Comparison of ENCODE assay signal across 8 cellular contexts in the genomic region with DNA sequence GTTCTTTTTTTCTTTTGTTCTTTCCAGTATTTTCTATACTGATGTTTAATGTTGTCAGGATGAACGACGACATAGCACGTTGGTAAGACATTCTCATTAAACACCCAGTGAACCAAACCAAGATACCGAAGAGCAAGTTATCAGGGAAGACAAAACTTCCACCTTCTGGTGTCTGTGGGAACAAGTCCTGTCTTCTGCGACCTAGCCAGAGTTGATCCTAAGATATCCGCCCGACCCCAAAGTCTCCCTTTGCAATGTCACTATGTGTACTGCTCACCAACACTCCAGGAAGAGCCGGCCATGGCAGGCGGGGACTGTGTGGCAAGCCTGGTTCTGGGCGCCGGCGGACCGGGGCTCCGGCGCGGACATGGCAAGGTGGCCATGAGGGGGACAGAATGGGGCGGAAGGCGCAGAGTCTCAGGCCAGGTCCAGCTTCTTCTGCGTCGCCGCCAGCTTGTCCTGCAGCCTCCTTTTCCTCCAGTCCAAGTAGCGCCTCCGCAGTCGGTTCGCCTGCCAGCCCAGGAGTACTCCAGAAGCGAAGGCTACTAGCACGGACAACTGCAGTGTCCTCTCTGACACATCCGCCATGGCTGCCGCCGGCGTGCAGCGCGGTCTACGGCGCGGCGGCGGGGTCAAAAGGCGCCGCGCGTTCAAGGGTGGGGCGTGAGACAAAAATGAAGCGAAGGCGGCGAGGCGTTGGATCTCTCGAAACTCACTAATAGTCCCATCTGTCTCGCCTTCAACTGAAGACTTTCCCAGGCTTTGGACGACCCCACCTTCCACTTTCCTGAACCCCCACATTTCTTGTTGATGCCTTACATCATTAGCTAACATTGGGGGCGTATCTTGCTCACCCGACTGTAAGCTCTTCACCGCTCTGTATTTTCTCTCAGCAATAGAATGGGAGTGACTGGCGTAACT. TPM values are rescaled to one million over a fixed set of nuclear protein-coding genes. Genes with fewer than 3 reads are reported as not detected.
A peak's percentile ranks its signal among the peaks of the same experiment; 100 is the strongest.
DNase-seq lines count a peak whose midpoint lies in the region; ATAC-seq, FAIRE-seq and TF ChIP-seq lines count a peak whose summit lies in the region.

Gene MTLN, minus strand, starts transcription at position 610 of the 921 bp plus-strand sequence. Its CDS starts 22 bp downstream, at position 588.

- POLR2A ChIA-PET in Caco-2 (lab: Charles Lee) (interaction anchor here (0.7 kb wide), 1 partner anchor 1762 kb away, joined by 4 read pairs; no protein-coding TSS in a partner anchor), endothelial cell of umbilical vein (lab: Charles Lee) (no interaction called here)

- H3K36me3 ChIP-seq in Caco-2 (ENCODE audit: control insufficient read depth, insufficient read depth, low read length) (no peaks in the 10 kb centered on the region), OCI-LY1 (ENCODE audit: insufficient read depth, low read length) (peaks cover 16% of the 10 kb centered on the region), endothelial cell of umbilical vein (ENCODE audit: control insufficient read depth in 2 of 2, extremely low read depth in 1 of 2, insufficient read depth in 2 of 2, low read length in 2 of 2) (peaks cover 2 to 7% of the 10 kb centered on the region in 2 experiments)

- DNase-seq in Caco-2 (peak; percentile 69 to 81), HT-29 (ENCODE audit: low spot score) (peak; percentile 76), activated T-cell treated with anti-CD3 and anti-CD28 coated beads for 24 hours (ENCODE audit: low read depth) (peak; percentile 39), endothelial cell of umbilical vein (ENCODE audit: low read depth, low spot score) (peak; percentile 85)
- peak; percentile 47 for DNase-seq in stimulated activated CD8-positive, alpha-beta memory T cell treated with anti-CD3 and anti-CD28 coated beads, Interleukin-4, amount 100 ng/mL, for 24 hours (ENCODE audit: low read depth)

- H4K20me1 ChIP-seq in OCI-LY1 (ENCODE audit: insufficient read depth, low read length) (no peaks in the 10 kb centered on the region), endothelial cell of umbilical vein (replicated peaks; ENCODE audit: control insufficient read depth, extremely low read depth, insufficient read depth, low read length) (no peaks in the 10 kb centered on the region)

- H3F3A ChIP-seq in OCI-LY1 (ENCODE audit: insufficient read depth, low read length), result no peaks in the 10 kb centered on the region

- peak; percentile 74 for ATAC-seq in GM21360 (IDR thresholded peaks at IDR 0.05; ENCODE audit: unreplicated experiment)

- no peaks in the 10 kb centered on the region for H3K9me2 ChIP-seq in OCI-LY1 (ENCODE audit: low read depth, low read length)

- peak within 1 kb of the TSS; percentile 97 for H3K4me2 ChIP-seq in OCI-LY1 (ENCODE audit: low read length)
- peak within 1 kb of the TSS; percentile 85 for H3K4me2 ChIP-seq in endothelial cell of umbilical vein (ENCODE audit: insufficient read depth, low read length)

- intact Hi-C loops in Caco-2 (cut with micrococcal nuclease; ENCODE audit: unreplicated experiment) (no loop called here), endothelial cell of umbilical vein (cut with micrococcal nuclease) (no loop called here)

- BruUV-seq in Caco-2 (replicated peaks; lab: Mats Ljungman, UMichigan), result TSS peak; percentile 87
- BruUV-seq in endothelial cell of umbilical vein (replicated peaks; lab: Mats Ljungman, UMichigan), result TSS peak; percentile 81

- H3K27ac ChIP-seq in OCI-LY1 (ENCODE audit: low read depth, low read length, poor library complexity, severe bottlenecking), result peak within 1 kb of the TSS; percentile 7
- peak within 1 kb of the TSS; percentile 19 for H3K27ac ChIP-seq in endothelial cell of umbilical vein (ENCODE audit: insufficient read depth, low read depth, low read length)

- H3K27me3 ChIP-seq in Caco-2 (replicated peaks; ENCODE audit: control insufficient read depth, insufficient read depth, low read length) (no peaks in the 10 kb centered on the region), OCI-LY1 (ENCODE audit: insufficient read depth, low read length) (peaks cover 3% of the 10 kb centered on the region; the same call in 1 of the 2 replicates), endothelial cell of umbilical vein (ENCODE audit: control insufficient read depth in 2 of 2, insufficient read depth in 2 of 2, low read length in 2 of 2) (peaks cover 22 to 27% of the 10 kb centered on the region in 2 experiments), mononuclear cell (ENCODE audit: insufficient read depth, low read length) (peaks cover 29% of the 10 kb centered on the region)

- H3K27me3 Mint-ChIP-seq in Caco-2 (ENCODE audit: insufficient read depth, unreplicated experiment), result no peaks in the 10 kb centered on the region

- H3K4me1 Mint-ChIP-seq in Caco-2 (ENCODE audit: low read depth, unreplicated experiment), result no peaks in the 10 kb centered on the region

- H3K9me1 ChIP-seq in endothelial cell of umbilical vein (replicated peaks; ENCODE audit: control insufficient read depth, extremely low read depth, insufficient read depth, low read length), result no peaks in the 10 kb centered on the region

- peaks cover 7% of the 10 kb centered on the region for H3K36me3 Mint-ChIP-seq in Caco-2 (ENCODE audit: insufficient read depth, unreplicated experiment)

- peak within 1 kb of the TSS; percentile 90 for H3K4me3 Mint-ChIP-seq in Caco-2 (ENCODE audit: unreplicated experiment)

- H3K79me2 ChIP-seq in OCI-LY1 (ENCODE audit: insufficient read depth, low read length) (0 out of 2 replicates have a peak, but pooled peaks cover 6% of the 10 kb centered on the region), endothelial cell of umbilical vein (ENCODE audit: control insufficient read depth, insufficient read depth, low read length) (peaks cover 11% of the 10 kb centered on the region)

- peak within 1 kb of the TSS; percentile 93 for H3K27ac Mint-ChIP-seq in Caco-2 (ENCODE audit: unreplicated experiment)

- H2AFZ ChIP-seq in OCI-LY1 (ENCODE audit: low read length) (peak within 1 kb of the TSS; percentile 87), endothelial cell of umbilical vein (ENCODE audit: low read depth, low read length) (peak within 1 kb of the TSS; percentile 88)

- CTCF ChIA-PET in Caco-2 (lab: Charles Lee) (no interaction called here), endothelial cell of umbilical vein (lab: Charles Lee) (no interaction called here)

- H3K9me3 Mint-ChIP-seq in Caco-2 (ENCODE audit: unreplicated experiment), result peaks cover 11% of the 10 kb centered on the region

- H3K4me3 ChIP-seq in Caco-2 (ENCODE audit: low read depth, low read length) (peak within 1 kb of the TSS; percentile 52), OCI-LY1 (ENCODE audit: low read depth, low read length, poor library complexity, severe bottlenecking) (peak within 1 kb of the TSS; percentile 98), endothelial cell of umbilical vein (replicated peaks in 1 of 3; ENCODE audit: insufficient read depth in 1 of 3, low read depth in 1 of 3, low read length in 3 of 3) (peak within 1 kb of the TSS; percentile 63 to 80 (median 80)), mononuclear cell (ENCODE audit: low read length) (peak within 1 kb of the TSS; percentile 85)

- H3K9me3 ChIP-seq in Caco-2, result peaks cover 9% of the 10 kb centered on the region; the same call in 1 of the 2 replicates
- H3K9me3 ChIP-seq in OCI-LY1 (ENCODE audit: low read length), result no peaks in the 10 kb centered on the region
- H3K9me3 ChIP-seq in endothelial cell of umbilical vein (replicated peaks; ENCODE audit: control insufficient read depth, insufficient read depth, low read length), result no peaks in the 10 kb centered on the region
- no peaks in the 10 kb centered on the region for H3K9me3 ChIP-seq in mononuclear cell (ENCODE audit: low read depth, low read length)

- H3K9ac ChIP-seq in OCI-LY1 (ENCODE audit: low read length) (peak within 1 kb of the TSS; percentile 96), endothelial cell of umbilical vein (replicated peaks; ENCODE audit: extremely low read depth, insufficient read depth, low read length) (peak within 1 kb of the TSS; percentile 66)

- TF ChIP-seq CTCF in Caco-2 (IDR thresholded peaks at IDR 0.05; ENCODE audit: insufficient read depth in 1 of 2, low read depth in 1 of 2, low read length in 1 of 2, severe bottlenecking in 1 of 2, unreplicated experiment in 1 of 2), result no peak
- TF ChIP-seq CTCF in OCI-LY1 (IDR thresholded peaks at IDR 0.05; ENCODE audit: low read length), result no peak
- no peak for TF ChIP-seq CTCF in endothelial cell of umbilical vein (IDR thresholded peaks at IDR 0.05; ENCODE audit: extremely low read depth in 1 of 2, insufficient read depth in 1 of 2, low read depth in 1 of 2, low read length in 2 of 2)

- dilution Hi-C loops in endothelial cell of umbilical vein (cut with MboI; ENCODE audit: extremely low pct_ligation_motif_present, low sequenced_read_pairs), result no loop called here

- peak; percentile 78 for FAIRE-seq in endothelial cell of umbilical vein (lab: Jason Lieb, UNC)

- peak; percentile 89 for TF ChIP-seq POLR2A in endothelial cell of umbilical vein (IDR thresholded peaks at IDR 0.05; ENCODE audit: low read depth, low read length)

- peaks cover 6% of the 10 kb centered on the region; the same call in 1 of the 2 replicates for H3K4me1 ChIP-seq in Caco-2
- H3K4me1 ChIP-seq in OCI-LY1 (ENCODE audit: insufficient read depth, low read length, severe bottlenecking), result peaks cover 8% of the 10 kb centered on the region
- H3K4me1 ChIP-seq in endothelial cell of umbilical vein (ENCODE audit: control insufficient read depth, extremely low read depth, insufficient read depth, low read length), result peaks cover 6% of the 10 kb centered on the region
- peaks cover 13% of the 10 kb centered on the region for H3K4me1 ChIP-seq in mononuclear cell (ENCODE audit: insufficient read depth, low read length)

TF ChIP-seq in endothelial cell of umbilical vein, 7 proteins besides CTCF, POLR2A, EP300 and RAD21 (continues in another document):
- TF ChIP-seq FOS (IDR thresholded peaks at IDR 0.05; ENCODE audit: borderline replicate concordance, insufficient read depth, low read length) (no peak), MYC (IDR thresholded peaks at IDR 0.05; ENCODE audit: low read depth, low read length) (peak; percentile 69)
- TF ChIP-seq, protein P1, sequence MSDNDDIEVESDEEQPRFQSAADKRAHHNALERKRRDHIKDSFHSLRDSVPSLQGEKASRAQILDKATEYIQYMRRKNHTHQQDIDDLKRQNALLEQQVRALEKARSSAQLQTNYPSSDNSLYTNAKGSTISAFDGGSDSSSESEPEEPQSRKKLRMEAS (IDR thresholded peaks at IDR 0.05; ENCODE audit: insufficient read depth, insufficient read length), result peak; percentile 31

RNA-seq across cellular contexts. Expression of gene MTLN, which starts in this region (rescaled TPM):
- total RNA-seq in Caco-2 (2022) (48.7 and 50.7 TPM in 2 replicates), endothelial cell of umbilical vein (25.5 and 34.4 TPM in 2 replicates), mononuclear cell (8.4 TPM)
- 106 and 130 TPM in 2 replicates for total RNA-seq in HT-29 (2014; rRNA removed; shearing (Covaris generic))
- polyA plus RNA-seq in endothelial cell of umbilical vein, result 46.0 and 63.2 TPM in 2 replicates
- 41.5 and 51.4 TPM in 2 replicates for polyA plus RNA-seq in endothelial cell of umbilical vein (2011; cell fraction: cytosol; rRNA removed)
- polyA plus RNA-seq in endothelial cell of umbilical vein (2011; cell fraction: nucleus; rRNA removed), result 9.8 and 15.0 TPM in 2 replicates
- 44.5 and 50.6 TPM in 2 replicates for polyA plus RNA-seq in endothelial cell of umbilical vein (2012)
- polyA minus RNA-seq in endothelial cell of umbilical vein, result 8.8 and 10.9 TPM in 2 replicates
- 5.4 TPM for polyA minus RNA-seq in endothelial cell of umbilical vein (2011; cell fraction: cytosol; rRNA and poly(A)+ RNA removed)
- 3.0 and 7.4 TPM in 2 replicates for polyA minus RNA-seq in endothelial cell of umbilical vein (2011; cell fraction: nucleus; rRNA and poly(A)+ RNA removed)

Comparison
In these comparisons a context has a peak if more than half of its experiments do, and no peak if none do; other contexts are left out.
1. Peak in every context shown above with its lines: DNase-seq, ATAC-seq, H3K4me3 ChIP-seq and H3K27ac ChIP-seq.